Comparison of ENCODE assay signal across 25 cellular contexts in the genomic region with DNA sequence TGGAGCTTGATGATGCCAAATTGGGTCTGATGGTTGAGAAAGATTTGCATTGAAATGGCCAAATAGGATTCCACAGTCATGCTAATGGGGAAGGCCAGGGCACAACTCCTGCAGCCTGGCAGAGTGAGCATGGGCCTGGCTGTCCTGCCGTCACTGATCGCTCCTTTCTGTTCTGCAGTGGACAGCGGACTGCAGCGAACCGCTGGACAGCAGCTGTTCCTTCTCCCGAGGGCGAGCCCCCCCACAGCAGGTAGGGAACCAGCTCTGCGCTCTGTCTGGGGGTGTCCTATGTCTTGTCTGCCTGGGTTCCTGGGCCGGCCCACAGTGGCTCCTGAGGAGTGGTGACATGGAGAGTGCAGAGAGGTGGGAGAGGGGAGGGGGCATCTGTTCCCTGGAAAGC.
"Had no signal": no experiment of that assay in that cellular context is flagged by ENCODE, and none has a peak within 500 bp of the region (broad histone marks: within the 10 kb centered on the region; RNA-seq: fewer than 3 reads in every experiment).

No MANE protein-coding gene starts in this region.

- H3K4me1 ChIP-seq: Peyer's patch had no signal

- H3K4me1 Mint-ChIP-seq: activated CD4-positive, alpha-beta T cell treated with anti-CD3 and anti-CD28 coated beads, Interleukin-2, amount 10 ng/mL, durations not matched to agents 7 days and 5 days; activated T-helper 17 cell treated with anti-CD3 and anti-CD28 coated beads, Interleukin-2, amount 50 U/mL, for 72 hours; T-cell had no signal

- ATAC-seq: activated T-helper 17 cell treated with anti-CD3 and anti-CD28 coated beads, Interleukin-2, amount 50 U/mL, for 72 hours; T-cell had no signal

- H3K4me3 Mint-ChIP-seq: activated CD4-positive, alpha-beta memory T cell treated with anti-CD3 and anti-CD28 coated beads for 36 hours; activated CD4-positive, alpha-beta T cell treated with anti-CD3 and anti-CD28 coated beads, Interleukin-2, amount 10 ng/mL, durations not matched to agents 7 days and 5 days; activated naive CD4-positive, alpha-beta T cell treated with anti-CD3 and anti-CD28 coated beads for 36 hours; activated naive CD8-positive, alpha-beta T cell; activated T-helper 17 cell treated with anti-CD3 and anti-CD28 coated beads, Interleukin-2, amount 50 U/mL, for 72 hours had no signal

- DNase-seq: activated CD4-positive, alpha-beta memory T cell treated with anti-CD3 and anti-CD28 coated beads for 36 hours; activated CD4-positive, alpha-beta T cell treated with anti-CD3 and anti-CD28 coated beads, Interleukin-2, amount 10 ng/mL, durations not matched to agents 7 days and 5 days; activated CD4-positive, CD25-positive, alpha-beta regulatory T cell; activated CD8-positive, alpha-beta memory T cell treated with anti-CD3 and anti-CD28 coated beads for 24 hours; activated gamma-delta T cell; activated naive CD4-positive, alpha-beta T cell treated with anti-CD3 and anti-CD28 coated beads for 36 hours; activated T-cell treated with anti-CD3 and anti-CD28 coated beads for 4 hours; activated T-cell treated with anti-CD3 and anti-CD28 coated beads, Interleukin-2, amount 50 U/mL, for 48 hours; amygdala; brain microvascular endothelial cell; MM.1S; NCI-H1105; NCI-H1436; NCI-H1694 treated with DMSO at 0.1 percent for 48 hours; NCI-H2029 treated with DMSO at 0.1 percent for 48 hours; NCI-H510A treated with DMSO at 0.1 percent for 48 hours; NCI-H69; Peyer's patch; SHP77 treated with DMSO at 0.1 percent for 48 hours; T-cell; T-helper 2 cell; T1000 had no signal

- H3K36me3 ChIP-seq: cardiac muscle cell, Peyer's patch had no signal

- H3K27me3 Mint-ChIP-seq: activated CD4-positive, alpha-beta T cell treated with anti-CD3 and anti-CD28 coated beads, Interleukin-2, amount 10 ng/mL, durations not matched to agents 7 days and 5 days had no signal

- H3K4me3 ChIP-seq: cardiac muscle cell, Peyer's patch had no signal

- H3K9me3 ChIP-seq: Peyer's patch had no signal

- H3K36me3 Mint-ChIP-seq: activated CD4-positive, alpha-beta memory T cell treated with anti-CD3 and anti-CD28 coated beads for 36 hours; activated naive CD8-positive, alpha-beta T cell; T-cell had no signal

- H3K9me3 Mint-ChIP-seq: activated CD4-positive, alpha-beta memory T cell treated with anti-CD3 and anti-CD28 coated beads for 36 hours; activated CD4-positive, alpha-beta T cell treated with anti-CD3 and anti-CD28 coated beads, Interleukin-2, amount 10 ng/mL, durations not matched to agents 7 days and 5 days; activated naive CD4-positive, alpha-beta T cell treated with anti-CD3 and anti-CD28 coated beads for 36 hours; activated T-helper 17 cell treated with anti-CD3 and anti-CD28 coated beads, Interleukin-2, amount 50 U/mL, for 72 hours; T-cell had no signal

- H3K27me3 ChIP-seq: brain microvascular endothelial cell, cardiac muscle cell, Peyer's patch had no signal

- H3K27ac Mint-ChIP-seq: activated CD4-positive, alpha-beta memory T cell treated with anti-CD3 and anti-CD28 coated beads for 36 hours; activated CD4-positive, alpha-beta T cell treated with anti-CD3 and anti-CD28 coated beads, Interleukin-2, amount 10 ng/mL, durations not matched to agents 7 days and 5 days; activated naive CD4-positive, alpha-beta T cell treated with anti-CD3 and anti-CD28 coated beads for 36 hours; activated naive CD8-positive, alpha-beta T cell; activated T-helper 17 cell treated with anti-CD3 and anti-CD28 coated beads, Interleukin-2, amount 50 U/mL, for 72 hours; T-cell had no signal

- H3K27ac ChIP-seq: brain microvascular endothelial cell, cardiac muscle cell, Peyer's patch had no signal
